Comparison of ENCODE assay signal across 30 cellular contexts in the genomic region with DNA sequence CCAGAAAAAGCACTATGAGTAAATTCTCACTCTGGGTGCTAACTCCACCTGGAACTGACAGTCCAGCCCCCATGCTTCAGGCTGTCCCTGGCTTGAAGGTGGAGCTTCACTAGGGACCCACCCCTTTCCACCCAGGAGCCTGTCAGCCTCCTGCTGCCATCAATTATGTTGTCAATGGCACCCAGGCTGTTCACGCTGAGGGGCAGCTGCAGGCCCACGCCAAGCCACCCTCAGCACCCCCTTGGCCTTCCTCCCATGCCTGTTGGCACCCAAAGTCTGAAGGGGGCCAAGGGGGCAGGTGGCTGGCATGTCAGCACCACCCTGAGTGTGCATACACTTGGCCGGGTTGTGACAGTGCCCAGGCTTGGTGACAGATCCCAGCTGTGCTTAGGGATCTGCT.
"Had no signal": no experiment of that assay in that cellular context is flagged by ENCODE, and none has a peak within 500 bp of the region (broad histone marks: within the 10 kb centered on the region; RNA-seq: fewer than 3 reads in every experiment).

No MANE protein-coding gene starts in this region.

- H3K4me3 Mint-ChIP-seq: dendritic cell treated with granulocyte-macrophage colony-stimulating factor and Interleukin-4, amounts not matched to agents 40 ng/mL and 50 ng/mL, for 4 days; endodermal cell; memory B cell; naive B cell; natural killer cell treated with Interleukin-12 subunit alpha and Interleukin-12 subunit beta and Interleukin-15 and Interleukin-18, amount 100 ng/mL, for 72 hours; neural progenitor cell had no signal

- H3K27me3 Mint-ChIP-seq: dendritic cell treated with granulocyte-macrophage colony-stimulating factor and Interleukin-4, amounts not matched to agents 40 ng/mL and 50 ng/mL, for 4 days; memory B cell; naive B cell; natural killer cell treated with Interleukin-12 subunit alpha and Interleukin-12 subunit beta and Interleukin-15 and Interleukin-18, amount 100 ng/mL, for 72 hours had no signal

- H3K9me3 ChIP-seq: colonic mucosa, gastroesophageal sphincter, heart right ventricle, mucosa of descending colon, prostate gland, right atrium auricular region, testis, tibial artery, upper lobe of left lung, uterus had no signal

- ATAC-seq: esophagus mucosa, gastroesophageal sphincter, heart right ventricle, left lobe of liver, mucosa of descending colon, sciatic nerve had no signal

- H3K4me1 ChIP-seq: colonic mucosa, gastroesophageal sphincter, heart right ventricle, prostate gland, right atrium auricular region, testis, tibial artery, upper lobe of left lung, uterus had no signal

- DNase-seq: central memory CD4-positive, alpha-beta T cell; colonic mucosa; effector CD8-positive, alpha-beta T cell; endodermal cell; foreskin fibroblast; glutamatergic neuron; heart right ventricle; hippocampal formation; mucosa of descending colon; naive B cell; nucleus accumbens; stimulated activated CD4-positive, alpha-beta T cell treated with anti-CD3 and anti-CD28 coated beads, Interleukin-4, amount 100 ng/mL, for 4 hours; stimulated activated naive CD4-positive, alpha-beta T cell; substantia nigra; testis; tibial artery; uterus had no signal

- H3K27me3 ChIP-seq: colonic mucosa, heart right ventricle, neural progenitor cell, right atrium auricular region, testis, tibial artery, upper lobe of left lung, uterus had no signal

- H3K36me3 ChIP-seq: colonic mucosa, gastroesophageal sphincter, heart right ventricle, neural progenitor cell, prostate gland, right atrium auricular region, tibial artery, upper lobe of left lung, uterus had no signal

- H3K9me3 Mint-ChIP-seq: memory B cell, neural progenitor cell had no signal

- H3K27ac Mint-ChIP-seq: dendritic cell treated with granulocyte-macrophage colony-stimulating factor and Interleukin-4, amounts not matched to agents 40 ng/mL and 50 ng/mL, for 4 days; endodermal cell; memory B cell; naive B cell; natural killer cell treated with Interleukin-12 subunit alpha and Interleukin-12 subunit beta and Interleukin-15 and Interleukin-18, amount 100 ng/mL, for 72 hours; neural progenitor cell had no signal

- H3K4me3 ChIP-seq: colonic mucosa, gastroesophageal sphincter, heart right ventricle, lung, mucosa of descending colon, neural progenitor cell, prostate gland, right atrium auricular region, testis, tibial artery, upper lobe of left lung, uterus had no signal

- H3K4me1 Mint-ChIP-seq: memory B cell, naive B cell had no signal

- H3K36me3 Mint-ChIP-seq: memory B cell; naive B cell; natural killer cell treated with Interleukin-12 subunit alpha and Interleukin-12 subunit beta and Interleukin-15 and Interleukin-18, amount 100 ng/mL, for 72 hours; neural progenitor cell had no signal

- H3K27ac ChIP-seq: colonic mucosa, epithelial cell of prostate, gastroesophageal sphincter, heart right ventricle, neural progenitor cell, prostate gland, right atrium auricular region, testis, tibial artery, upper lobe of left lung, uterus had no signal
